ENCODE assay signal across 1 cellular context in genomic region chr6:105609375-105609991, GRCh38.
TF ChIP-seq lines count a peak whose summit lies in the region.

No MANE protein-coding gene starts in this region.

TF ChIP-seq in IMR-90, 13 proteins besides CTCF, POLR2A, EP300 and RAD21 (continued from another document):
- TF ChIP-seq SMC3 (IDR thresholded peaks at IDR 0.05; ENCODE audit: low read depth, low read length) = no peak; the same call in 1 of the 2 replicates
